ENCODE assay signal across 11 cellular contexts in the genomic region with DNA sequence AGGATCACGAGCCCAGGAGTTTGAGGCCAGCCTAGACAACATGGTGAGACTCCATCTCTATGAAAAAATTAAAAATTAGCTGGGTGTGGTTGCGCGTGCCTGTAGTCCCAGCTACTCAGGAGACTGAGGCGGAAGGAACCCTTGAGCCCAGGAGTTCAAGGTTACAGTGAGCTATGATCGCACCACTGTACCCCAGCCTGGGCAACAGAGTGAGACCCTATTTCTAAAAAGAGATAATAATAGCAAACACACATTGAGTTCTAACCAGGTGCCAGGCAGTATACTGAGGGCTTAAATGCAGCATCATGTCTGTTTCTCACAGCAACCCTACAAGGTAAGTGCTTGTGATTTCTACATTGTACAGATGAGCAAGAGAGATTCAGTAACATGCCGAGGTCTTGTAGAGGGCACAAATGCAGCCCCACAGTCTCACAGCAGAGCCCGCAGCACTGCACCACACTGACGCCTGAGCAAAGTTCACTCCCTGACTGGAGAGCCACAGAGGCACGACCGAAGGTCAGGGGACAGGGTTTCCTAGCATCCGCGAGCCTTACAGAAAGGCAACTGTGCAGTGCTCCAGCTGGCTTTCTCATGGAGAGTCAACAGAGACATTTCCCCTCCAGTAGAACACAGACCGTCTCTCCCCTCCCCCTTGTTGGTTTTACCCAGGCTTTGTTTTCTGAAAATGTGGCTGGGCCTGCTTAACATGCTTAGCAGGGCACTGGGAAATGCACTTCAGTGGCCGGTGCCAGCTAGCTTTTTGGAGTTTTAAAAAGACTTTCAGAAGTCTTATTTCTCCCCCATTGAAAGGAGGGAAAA. TPM values are rescaled to one million over a fixed set of nuclear protein-coding genes. Genes with fewer than 3 reads are reported as not detected.
DNase-seq lines count a peak whose midpoint lies in the region; ATAC-seq, FAIRE-seq and TF ChIP-seq lines count a peak whose summit lies in the region.
"Had no signal": no experiment of that assay in that cellular context is flagged by ENCODE, and none has a peak within 500 bp of the region (broad histone marks: within the 10 kb centered on the region; RNA-seq: fewer than 3 reads in every experiment).

No MANE protein-coding gene starts in this region.

- H2AFZ ChIP-seq in astrocyte (ENCODE audit: low read depth, low read length) (no peak overlapping the region), smooth muscle cell (ENCODE audit: low read depth) (no peak overlapping the region)

- no peaks in the 10 kb centered on the region for H3K9me3 Mint-ChIP-seq in astrocyte (ENCODE audit: unreplicated experiment)

- H3K79me2 ChIP-seq in astrocyte (ENCODE audit: insufficient read depth, low read length) = no peaks in the 10 kb centered on the region
- H3K79me2 ChIP-seq in smooth muscle cell (ENCODE audit: low read depth) = no peaks in the 10 kb centered on the region

- no peaks in the 10 kb centered on the region for H4K20me1 ChIP-seq in astrocyte (ENCODE audit: insufficient read depth, low read length)
- no peaks in the 10 kb centered on the region for H4K20me1 ChIP-seq in smooth muscle cell (ENCODE audit: low read depth)

- peak; percentile 67 for DNase-seq in HuH-7.5 (ENCODE audit: low spot score)
- DNase-seq in astrocyte (ENCODE audit: low read depth) = no peak
- DNase-seq in left colon = no peak
- no peak for DNase-seq in smooth muscle cell (lab: John Stamatoyannopoulos, UW; ENCODE audit: unreplicated experiment)
- no peak for DNase-seq in DMS79 (lab: John Stamatoyannopoulos, UW)
- DNase-seq: activated gamma-delta T cell treated with Interleukin-2 at 50 U/mL for 16 hours, DMS 273 treated with DMSO at 0.1 percent for 48 hours, Right ventricle myocardium superior, tibial artery had no signal

- peaks cover 11% of the 10 kb centered on the region for H3K4me1 Mint-ChIP-seq in astrocyte (ENCODE audit: low read depth, unreplicated experiment)

- H3K4me3 Mint-ChIP-seq in astrocyte (ENCODE audit: unreplicated experiment) = no peak overlapping the region

- H3K4me2 ChIP-seq in astrocyte (ENCODE audit: low read length) (peak overlapping the region; percentile 31), smooth muscle cell (no peak overlapping the region)

- H3K27ac ChIP-seq in astrocyte (ENCODE audit: low read depth, low read length) = no peak overlapping the region
- peak overlapping the region; percentile 24 for H3K27ac ChIP-seq in smooth muscle cell (ENCODE audit: low read depth)
- H3K27ac ChIP-seq: tibial artery had no signal

- ATAC-seq in left colon (peak; percentile 85), HG03442 (IDR thresholded peaks at IDR 0.05; ENCODE audit: unreplicated experiment) (no peak), HG03378 (IDR thresholded peaks at IDR 0.05; ENCODE audit: unreplicated experiment) (no peak)

- H3K27me3 ChIP-seq in astrocyte (ENCODE audit: insufficient read depth, low read length) (no peaks in the 10 kb centered on the region), smooth muscle cell (ENCODE audit: low read depth) (no peaks in the 10 kb centered on the region)
- H3K27me3 ChIP-seq: tibial artery had no signal

- H3K9ac ChIP-seq in astrocyte (ENCODE audit: low read length) (peak overlapping the region; percentile 11), smooth muscle cell (ENCODE audit: low read depth) (no peak overlapping the region)

- WGBS in smooth muscle cell (ENCODE audit: low lambda C conversion rate) = 87% methylated on average over 14 of the region's 14 CpGs

- H3K4me1 ChIP-seq in astrocyte (ENCODE audit: insufficient read depth, low read length) (peaks cover 5% of the 10 kb centered on the region), smooth muscle cell (ENCODE audit: low read depth) (peaks cover 9% of the 10 kb centered on the region)
- H3K4me1 ChIP-seq: tibial artery had no signal

- H3K9me3 ChIP-seq in astrocyte (ENCODE audit: insufficient read depth, low read depth, low read length) (no peaks in the 10 kb centered on the region), smooth muscle cell (replicated peaks; ENCODE audit: low read depth) (no peaks in the 10 kb centered on the region)
- H3K9me3 ChIP-seq: tibial artery had no signal

- no peak for FAIRE-seq in astrocyte (lab: Jason Lieb, UNC)

- intact Hi-C loops in left colon (cut with DNase I, micrococcal nuclease) = no loop called here

- no peaks in the 10 kb centered on the region for H3F3A ChIP-seq in smooth muscle cell (ENCODE audit: low read depth)

- H3K36me3 ChIP-seq in astrocyte (ENCODE audit: insufficient read depth, low read length) (peaks cover 21% of the 10 kb centered on the region), smooth muscle cell (ENCODE audit: low read depth) (no peaks in the 10 kb centered on the region)

- peak overlapping the region; percentile 41 for H3K27ac Mint-ChIP-seq in astrocyte (ENCODE audit: unreplicated experiment)

- no peak overlapping the region for H3K4me3 ChIP-seq in astrocyte (ENCODE audit: insufficient read depth, low read depth, low read length)
- no peak overlapping the region for H3K4me3 ChIP-seq in smooth muscle cell
- H3K4me3 ChIP-seq: tibial artery had no signal

- H3K27me3 Mint-ChIP-seq in astrocyte (ENCODE audit: low read depth, unreplicated experiment) = no peaks in the 10 kb centered on the region

- TF ChIP-seq CTCF in astrocyte (IDR thresholded peaks at IDR 0.05; ENCODE audit: insufficient read depth, low read depth, low read length) = no peak
- TF ChIP-seq CTCF in smooth muscle cell (IDR thresholded peaks at IDR 0.05; ENCODE audit: borderline replicate concordance, insufficient read depth, poor library complexity, severe bottlenecking) = no peak

- H3K36me3 Mint-ChIP-seq in astrocyte (ENCODE audit: low read depth, unreplicated experiment) = peaks cover 12% of the 10 kb centered on the region

RNA-seq across cellular contexts. Expression of a gene that starts 36.5 kb away (rescaled TPM):
- total RNA-seq in astrocyte (7.1 and 9.6 TPM in 2 replicates), left colon (10 to 100 TPM; 20.3 to 34.3 TPM), smooth muscle cell (5.2 and 14.0 TPM in 2 replicates)
- polyA plus RNA-seq in smooth muscle cell = 5.1 and 6.8 TPM in 2 replicates
